In genomic region chr4:159400782-159401712, GRCh38 we compare ENCODE assay signal across 9 cellular contexts.
DNase-seq lines count a peak whose midpoint lies in the region; ATAC-seq and TF ChIP-seq lines count a peak whose summit lies in the region.
"Had no signal": no experiment of that assay in that cellular context is flagged by ENCODE, and none has a peak within 500 bp of the region (broad histone marks: within the 10 kb centered on the region; RNA-seq: fewer than 3 reads in every experiment).

No MANE protein-coding gene starts in this region.

- H3K27ac ChIP-seq in HCT116 (ENCODE audit: low read depth, low read length) (no peak overlapping the region), foreskin keratinocyte (peak overlapping the region; percentile 69), vagina (no peak overlapping the region)
- H3K27ac ChIP-seq: cardiac muscle cell had no signal

- H3K9ac ChIP-seq in HCT116 (ENCODE audit: low read length), result no peak overlapping the region

- H3K27me3 Mint-ChIP-seq in activated naive CD4-positive, alpha-beta T cell treated with anti-CD3 and anti-CD28 coated beads for 36 hours (ENCODE audit: low read depth), result peaks cover 12% of the 10 kb centered on the region

- H3K4me1 ChIP-seq in HCT116 (ENCODE audit: control insufficient read depth in 1 of 2, insufficient read depth in 2 of 2, low read length in 2 of 2), result peaks cover 0 to 20% of the 10 kb centered on the region in 2 experiments; a peak in 2 of 4 replicates
- peaks cover 22% of the 10 kb centered on the region for H3K4me1 ChIP-seq in foreskin keratinocyte
- H3K4me1 ChIP-seq in vagina, result peaks cover 15% of the 10 kb centered on the region

- H3K4me3 Mint-ChIP-seq in activated naive CD4-positive, alpha-beta T cell treated with anti-CD3 and anti-CD28 coated beads for 36 hours, result no peak overlapping the region

- H3K9me2 ChIP-seq in HCT116 (ENCODE audit: insufficient read depth), result no peaks in the 10 kb centered on the region

- no peaks in the 10 kb centered on the region for H3K9me3 ChIP-seq in HCT116 (ENCODE audit: control insufficient read depth in 1 of 2, insufficient read depth in 1 of 2, low read depth in 1 of 2, low read length in 2 of 2)
- H3K9me3 ChIP-seq in vagina, result no peaks in the 10 kb centered on the region

- TF ChIP-seq CTCF in HCT116 (IDR thresholded peaks at IDR 0.05 in 2 of 3, conservative IDR thresholded peaks at IDR 0.05 in 1 of 3; ENCODE audit: borderline replicate concordance in 1 of 3, insufficient read depth in 1 of 3, low read depth in 2 of 3, low read length in 2 of 3) (no peak), foreskin keratinocyte (conservative IDR thresholded peaks at IDR 0.05) (no peak), vagina (IDR thresholded peaks at IDR 0.05) (no peak)

- no peak overlapping the region for H3K4me3 ChIP-seq in HCT116 (replicated peaks in 1 of 2; ENCODE audit: low read depth in 1 of 2, low read length in 2 of 2)
- H3K4me3 ChIP-seq in skeletal muscle cell (ENCODE audit: low read depth, low read length), result peak overlapping the region; percentile 12
- peak overlapping the region in 1 of 2 donors; percentile 13 for H3K4me3 ChIP-seq in vagina
- H3K4me3 ChIP-seq: cardiac muscle cell had no signal

- RAD21 ChIA-PET in HCT116 (lab: Charles Lee; ENCODE audit: low non-redundant PET in 1 of 2, low total read pairs in 2 of 2, uncharacterized antibody in 2 of 2, unreplicated experiment in 2 of 2), result no interaction called here

- H3K4me1 Mint-ChIP-seq in activated naive CD4-positive, alpha-beta T cell treated with anti-CD3 and anti-CD28 coated beads for 36 hours (ENCODE audit: low read depth), result no peaks in the 10 kb centered on the region

- TF ChIP-seq RAD21 in HCT116 (IDR thresholded peaks at IDR 0.05; ENCODE audit: low read depth), result no peak

- H2AFZ ChIP-seq in HCT116 (ENCODE audit: low read depth, low read length, poor library complexity, severe bottlenecking), result no peak overlapping the region

- H3K36me3 ChIP-seq in HCT116 (ENCODE audit: control insufficient read depth in 1 of 2, insufficient read depth in 2 of 2, low read length in 2 of 2) (no peaks in the 10 kb centered on the region), vagina (no peaks in the 10 kb centered on the region)
- H3K36me3 ChIP-seq: cardiac muscle cell had no signal

- no peaks in the 10 kb centered on the region for H3K27me3 ChIP-seq in HCT116 (ENCODE audit: insufficient read depth, low read length)
- no peaks in the 10 kb centered on the region for H3K27me3 ChIP-seq in foreskin keratinocyte
- H3K27me3 ChIP-seq in vagina, result no peaks in the 10 kb centered on the region
- H3K27me3 ChIP-seq: cardiac muscle cell had no signal

- intact Hi-C loops in HCT116 (cut with micrococcal nuclease), result no loop called here
- intact Hi-C loops in vagina (cut with DNase I), result no loop called here
- intact Hi-C loops in activated naive CD4-positive, alpha-beta T cell treated with anti-CD3 and anti-CD28 coated beads for 36 hours (cut with micrococcal nuclease), result no loop called here

- peak overlapping the region; percentile 63; the same call in 1 of the 2 replicates for H3K4me2 ChIP-seq in HCT116 (ENCODE audit: low read length)

- no peaks in the 10 kb centered on the region for H3K36me3 Mint-ChIP-seq in activated naive CD4-positive, alpha-beta T cell treated with anti-CD3 and anti-CD28 coated beads for 36 hours (ENCODE audit: low read depth)

- ATAC-seq in HCT116 (no peak), foreskin keratinocyte (peak; percentile 3)

- no peaks in the 10 kb centered on the region for H3K79me2 ChIP-seq in HCT116 (ENCODE audit: insufficient read depth, low read length)

- POLR2A ChIA-PET in HCT116 (lab: Charles Lee), result no interaction called here

- no peak for DNase-seq in HCT116 (ENCODE audit: low read depth, low spot score)
- DNase-seq in SK-N-DZ (ENCODE audit: low spot score), result peak; percentile 17
- no peak for DNase-seq in foreskin keratinocyte
- peak; percentile 94 for DNase-seq in skeletal muscle cell (ENCODE audit: low read depth)
- no peak for DNase-seq in vagina (ENCODE audit: extremely low spot score in 2 of 2)
- no peak for DNase-seq in activated naive CD4-positive, alpha-beta T cell treated with anti-CD3 and anti-CD28 coated beads for 36 hours
- no peak for DNase-seq in activated T-cell treated with anti-CD3 and anti-CD28 coated beads, Interleukin-2, amount 50 U/mL, for 48 hours
- no peak for DNase-seq in NK-92 (lab: John Stamatoyannopoulos, UW; ENCODE audit: unreplicated experiment)

- H4K20me1 ChIP-seq in HCT116 (ENCODE audit: insufficient read depth), result no peaks in the 10 kb centered on the region

- TF ChIP-seq POLR2A in HCT116 (IDR thresholded peaks at IDR 0.05; ENCODE audit: borderline replicate concordance, extremely low read depth, insufficient read depth, insufficient read length), result no peak
- no peak for TF ChIP-seq POLR2A in vagina (IDR thresholded peaks at IDR 0.05)

- no peak overlapping the region for H3K27ac Mint-ChIP-seq in activated naive CD4-positive, alpha-beta T cell treated with anti-CD3 and anti-CD28 coated beads for 36 hours

- BruUV-seq in HCT116 (replicated peaks; lab: Mats Ljungman, UMichigan), result no TSS peak

- CTCF ChIA-PET in HCT116 (lab: Charles Lee), result no interaction called here
- CTCF ChIA-PET in activated naive CD4-positive, alpha-beta T cell treated with anti-CD3 and anti-CD28 coated beads for 36 hours (lab: Charles Lee), result no interaction called here

- H3K9me3 Mint-ChIP-seq in activated naive CD4-positive, alpha-beta T cell treated with anti-CD3 and anti-CD28 coated beads for 36 hours, result no peaks in the 10 kb centered on the region

TF ChIP-seq in HCT116, 20 proteins besides CTCF, POLR2A, EP300 and RAD21:
- TF ChIP-seq ATF3 (IDR thresholded peaks at IDR 0.05) (no peak), FOSL1 (IDR thresholded peaks at IDR 0.05; ENCODE audit: low read depth) (no peak), TCF7L2 (IDR thresholded peaks at IDR 0.05; ENCODE audit: borderline replicate concordance, extremely low read depth, insufficient read depth, insufficient read length) (no peak), YY1 (IDR thresholded peaks at IDR 0.05; ENCODE audit: extremely low read depth, insufficient replicate concordance, low read depth, low read length) (no peak), ZFX (IDR thresholded peaks at IDR 0.05) (no peak), CBX3 (IDR thresholded peaks at IDR 0.05; ENCODE audit: low read depth) (no peak), JUND (IDR thresholded peaks at IDR 0.05) (no peak)

Comparison
In these comparisons a context has a peak if more than half of its experiments do, and no peak if none do; other contexts are left out.
1. DNase-seq: peak in SK-N-DZ (single experiment) and skeletal muscle cell (single experiment); none in HCT116 (single experiment), foreskin keratinocyte (0 of 2), vagina (0 of 2), activated naive CD4-positive, alpha-beta T cell treated with anti-CD3 and anti-CD28 coated beads for 36 hours (single experiment), activated T-cell treated with anti-CD3 and anti-CD28 coated beads, Interleukin-2, amount 50 U/mL, for 48 hours (0 of 2) and NK-92 (single experiment).